Comparison of ENCODE assay signal across 1 cellular context in the genomic region with DNA sequence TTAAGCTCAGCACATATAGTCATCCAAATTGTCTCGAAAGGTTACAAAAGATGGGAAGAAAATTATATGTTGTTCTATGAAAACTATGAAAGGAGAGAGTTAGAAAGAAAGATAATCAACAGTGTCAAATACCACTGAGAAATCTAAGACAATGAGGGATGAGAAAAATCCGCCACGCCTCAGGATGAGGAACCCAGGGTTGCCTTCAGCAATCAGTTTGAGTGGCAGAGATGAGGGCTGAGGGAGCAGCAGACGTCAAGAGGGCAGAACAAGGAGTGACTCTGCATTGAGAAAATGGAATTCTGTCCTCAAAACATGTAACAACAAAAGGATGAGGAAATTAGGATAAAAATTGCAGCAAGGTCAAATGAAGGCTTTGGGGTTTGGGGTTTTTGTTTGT.
A peak's percentile ranks its signal among the peaks of the same experiment; 100 is the strongest.
TF ChIP-seq lines count a peak whose summit lies in the region.

No MANE protein-coding gene starts in this region.

TF ChIP-seq in K562, 482 proteins besides CTCF, POLR2A, EP300 and RAD21:
- TF ChIP-seq, protein P1, sequence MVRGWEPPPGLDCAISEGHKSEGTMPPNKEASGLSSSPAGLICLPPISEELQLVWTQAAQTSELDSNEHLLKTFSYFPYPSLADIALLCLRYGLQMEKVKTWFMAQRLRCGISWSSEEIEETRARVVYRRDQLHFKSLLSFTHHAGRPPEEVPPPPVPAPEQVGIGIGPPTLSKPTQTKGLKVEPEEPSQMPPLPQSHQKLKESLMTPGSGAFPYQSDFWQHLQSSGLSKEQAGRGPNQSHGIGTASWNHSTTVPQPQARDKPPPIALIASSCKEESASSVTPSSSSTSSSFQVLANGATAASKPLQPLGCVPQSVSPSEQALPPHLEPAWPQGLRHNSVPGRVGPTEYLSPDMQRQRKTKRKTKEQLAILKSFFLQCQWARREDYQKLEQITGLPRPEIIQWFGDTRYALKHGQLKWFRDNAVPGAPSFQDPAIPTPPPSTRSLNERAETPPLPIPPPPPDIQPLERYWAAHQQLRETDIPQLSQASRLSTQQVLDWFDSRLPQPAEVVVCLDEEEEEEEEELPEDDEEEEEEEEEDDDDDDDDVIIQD (CRISPR knock-in tag; IDR thresholded peaks at IDR 0.05): no peak
- TF ChIP-seq, protein P2, sequence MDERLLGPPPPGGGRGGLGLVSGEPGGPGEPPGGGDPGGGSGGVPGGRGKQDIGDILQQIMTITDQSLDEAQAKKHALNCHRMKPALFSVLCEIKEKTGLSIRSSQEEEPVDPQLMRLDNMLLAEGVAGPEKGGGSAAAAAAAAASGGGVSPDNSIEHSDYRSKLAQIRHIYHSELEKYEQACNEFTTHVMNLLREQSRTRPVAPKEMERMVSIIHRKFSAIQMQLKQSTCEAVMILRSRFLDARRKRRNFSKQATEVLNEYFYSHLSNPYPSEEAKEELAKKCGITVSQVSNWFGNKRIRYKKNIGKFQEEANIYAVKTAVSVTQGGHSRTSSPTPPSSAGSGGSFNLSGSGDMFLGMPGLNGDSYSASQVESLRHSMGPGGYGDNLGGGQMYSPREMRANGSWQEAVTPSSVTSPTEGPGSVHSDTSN (CRISPR knock-in tag; IDR thresholded peaks at IDR 0.05; ENCODE audit: low read depth): no peak
- TF ChIP-seq, protein P2 (tag; conservative IDR thresholded peaks at IDR 0.05; ENCODE audit: low read depth): peak; percentile 55
- TF ChIP-seq, protein P3, sequence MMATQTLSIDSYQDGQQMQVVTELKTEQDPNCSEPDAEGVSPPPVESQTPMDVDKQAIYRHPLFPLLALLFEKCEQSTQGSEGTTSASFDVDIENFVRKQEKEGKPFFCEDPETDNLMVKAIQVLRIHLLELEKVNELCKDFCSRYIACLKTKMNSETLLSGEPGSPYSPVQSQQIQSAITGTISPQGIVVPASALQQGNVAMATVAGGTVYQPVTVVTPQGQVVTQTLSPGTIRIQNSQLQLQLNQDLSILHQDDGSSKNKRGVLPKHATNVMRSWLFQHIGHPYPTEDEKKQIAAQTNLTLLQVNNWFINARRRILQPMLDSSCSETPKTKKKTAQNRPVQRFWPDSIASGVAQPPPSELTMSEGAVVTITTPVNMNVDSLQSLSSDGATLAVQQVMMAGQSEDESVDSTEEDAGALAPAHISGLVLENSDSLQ (IDR thresholded peaks at IDR 0.05): peak; percentile 73
